17 cellular contexts compared by ENCODE assay signal in genomic region chr5:175692996-175693700, GRCh38. TPM values are rescaled to one million over a fixed set of nuclear protein-coding genes. Genes with fewer than 3 reads are reported as not detected.
A peak's percentile ranks its signal among the peaks of the same experiment; 100 is the strongest.
DNase-seq lines count a peak whose midpoint lies in the region; ATAC-seq and TF ChIP-seq lines count a peak whose summit lies in the region.
"Had no signal": no experiment of that assay in that cellular context is flagged by ENCODE, and none has a peak within 500 bp of the region (broad histone marks: within the 10 kb centered on the region; RNA-seq: fewer than 3 reads in every experiment).

No MANE protein-coding gene starts in this region.

- no peak for DNase-seq in T-helper 1 cell
- peak; percentile 47 for DNase-seq in CD14-positive monocyte (ENCODE audit: low spot score)
- no peak for DNase-seq in occipital lobe (lab: John Stamatoyannopoulos, UW)
- no peak for DNase-seq in NCI-H345 (lab: John Stamatoyannopoulos, UW)
- DNase-seq: effector CD4-positive, alpha-beta T cell; NCI-H1092; NCI-H748 treated with DMSO at 0.1 percent for 48 hours; nucleus accumbens; PC-9; small intestine had no signal

- peaks cover 24% of the 10 kb centered on the region for H3K36me3 ChIP-seq in neutrophil

- no peak for TF ChIP-seq CTCF in CD14-positive monocyte (IDR thresholded peaks at IDR 0.05)
- no peak for TF ChIP-seq CTCF in brain (conservative IDR thresholded peaks at IDR 0.05)
- TF ChIP-seq CTCF in neutrophil (IDR thresholded peaks at IDR 0.05), result no peak

- no peak for ATAC-seq in GM21825 (IDR thresholded peaks at IDR 0.05; ENCODE audit: unreplicated experiment)
- ATAC-seq: SK-N-SH treated with all-trans-retinoic acid at 6 μM for 48 hours had no signal

- H3K9me3 Mint-ChIP-seq in T-helper 1 cell treated with Interleukin-12 subunit alpha and Interleukin-12 subunit beta and Interleukin-4 antibody, amounts not matched to agents 30 μg/mL and 1 μg/mL, for 36 hours, result no peaks in the 10 kb centered on the region
- peaks cover 0 to 7% (median 2%) of the 10 kb centered on the region in 7 donors for H3K9me3 Mint-ChIP-seq in CD14-positive monocyte
- H3K9me3 Mint-ChIP-seq in brain, result no peaks in the 10 kb centered on the region

- no peaks in the 10 kb centered on the region for H3K27me3 ChIP-seq in neutrophil

- no peaks in the 10 kb centered on the region for H3K9me3 ChIP-seq in neutrophil

- intact Hi-C loops in CD14-positive monocyte (cut with micrococcal nuclease), result loop anchor here (5.0 to 10.0 kb wide), 2 partner anchors 36 to 78 kb away; partner anchors contain the start of gene HRH2 (in 2 of the 2)

- H3K4me3 Mint-ChIP-seq in T-helper 1 cell treated with Interleukin-12 subunit alpha and Interleukin-12 subunit beta and Interleukin-4 antibody, amounts not matched to agents 30 μg/mL and 1 μg/mL, for 36 hours, result no peak overlapping the region
- peak overlapping the region; percentile 37 to 75 for H3K4me3 Mint-ChIP-seq in CD14-positive monocyte
- peak overlapping the region in 2 of 5 experiments; percentile 26 to 38 for H3K4me3 Mint-ChIP-seq in brain

- peaks cover 34% of the 10 kb centered on the region for H3K36me3 Mint-ChIP-seq in T-helper 1 cell treated with Interleukin-12 subunit alpha and Interleukin-12 subunit beta and Interleukin-4 antibody, amounts not matched to agents 30 μg/mL and 1 μg/mL, for 36 hours (ENCODE audit: low read depth)
- H3K36me3 Mint-ChIP-seq in CD14-positive monocyte, result peaks cover 30 to 76% of the 10 kb centered on the region in 2 donors
- no peaks in the 10 kb centered on the region for H3K36me3 Mint-ChIP-seq in brain

- H3K27me3 Mint-ChIP-seq in T-helper 1 cell treated with Interleukin-12 subunit alpha and Interleukin-12 subunit beta and Interleukin-4 antibody, amounts not matched to agents 30 μg/mL and 1 μg/mL, for 36 hours (ENCODE audit: low read depth), result no peaks in the 10 kb centered on the region
- H3K27me3 Mint-ChIP-seq in CD14-positive monocyte (ENCODE audit: low read depth in 3 of 3), result peaks cover 0 to 2% (median 0%) of the 10 kb centered on the region in 3 donors
- H3K27me3 Mint-ChIP-seq in brain, result peaks cover 2% of the 10 kb centered on the region

- peak overlapping the region in 1 of 2 experiments; percentile 27 for H3K4me3 ChIP-seq in neutrophil (ENCODE audit: low read depth in 1 of 2, low read length in 1 of 2)
- H3K4me3 ChIP-seq: PC-9 had no signal

- peak overlapping the region; percentile 55 for H3K27ac Mint-ChIP-seq in T-helper 1 cell treated with Interleukin-12 subunit alpha and Interleukin-12 subunit beta and Interleukin-4 antibody, amounts not matched to agents 30 μg/mL and 1 μg/mL, for 36 hours
- H3K27ac Mint-ChIP-seq in CD14-positive monocyte, result peak overlapping the region; percentile 88 to 98 (median 93)
- H3K27ac Mint-ChIP-seq in brain, result peak overlapping the region in 3 of 5 experiments; percentile 33 to 92 (median 69)

- peaks cover 47% of the 10 kb centered on the region for H3K4me1 Mint-ChIP-seq in T-helper 1 cell treated with Interleukin-12 subunit alpha and Interleukin-12 subunit beta and Interleukin-4 antibody, amounts not matched to agents 30 μg/mL and 1 μg/mL, for 36 hours (ENCODE audit: low read depth)
- H3K4me1 Mint-ChIP-seq in CD14-positive monocyte (peaks cover 93% of the 10 kb centered on the region), brain (peaks cover 13% of the 10 kb centered on the region)

- H3K4me1 ChIP-seq in neutrophil (ENCODE audit: control insufficient read depth in 1 of 2, insufficient read depth in 1 of 2, low read depth in 1 of 2, low read length in 1 of 2), result peaks cover 89 to 97% of the 10 kb centered on the region in 2 experiments

- peak overlapping the region; percentile 84 for H3K27ac ChIP-seq in neutrophil
- H3K27ac ChIP-seq: PC-9 had no signal

RNA-seq across cellular contexts. Expression of gene HRH2, which starts 35.3 kb away (rescaled TPM):
- 10 to 100 TPM; 10.6 to 25.5 TPM for polyA plus RNA-seq in CD14-positive monocyte
- polyA plus RNA-seq in brain (ENCODE audit: insufficient read depth, low read depth, low replicate concordance), result 2.1 TPM
- 6.9 TPM for total RNA-seq in occipital lobe
- total RNA-seq: fibroblast of lung, PC-9 had no signal
- polyA plus RNA-seq: keratinocyte had no signal
